In genomic region chr12:6943719-6944380, GRCh38 we compare ENCODE assay signal across 8 cellular contexts. TPM values are rescaled to one million over a fixed set of nuclear protein-coding genes. Genes with fewer than 3 reads are reported as not detected.
DNase-seq lines count a peak whose midpoint lies in the region; ATAC-seq, FAIRE-seq and TF ChIP-seq lines count a peak whose summit lies in the region.

TSS of gene C12orf57 (plus strand) at chr12:6944022. CDS start at chr12:6944122, 100 bp downstream.
TSS of gene RNU7-1 (plus strand) at chr12:6943816.

- H3K4me2 ChIP-seq in astrocyte (ENCODE audit: low read length): peak within 1 kb of the TSS; percentile 94

- H2AFZ ChIP-seq in astrocyte (ENCODE audit: low read depth, low read length): peak within 1 kb of the TSS; percentile 49

- CTCF ChIA-PET in T-cell (lab: Charles Lee): interaction anchor here (0.5 to 8.2 kb wide), 25 partner anchors 9 to 993 kb away, joined by 3 to 126 read pairs (median 7); partner anchors contain the start of genes C1RL (in 1 of the 2), CDCA3 (in 1 of the 2), LPCAT3 (in 1 of the 2) and SPSB2 (in 1 of the 2)

- peak within 1 kb of the TSS; percentile 69 for H3K4me3 ChIP-seq in astrocyte (ENCODE audit: insufficient read depth, low read depth, low read length)
- peak within 1 kb of the TSS; percentile 35 for H3K4me3 ChIP-seq in right cardiac atrium (ENCODE audit: low read length)

- ATAC-seq in GM18505 (IDR thresholded peaks at IDR 0.05; ENCODE audit: unreplicated experiment) (peak; percentile 32), HG02884 (IDR thresholded peaks at IDR 0.05; ENCODE audit: unreplicated experiment) (peak; percentile 30), T-cell (replicated peaks in 1 of 4) (peak; percentile 46 to 67 (median 51)), right cardiac atrium (peak; percentile 69 to 75)

- H3K9me3 Mint-ChIP-seq in T-cell (no peaks in the 10 kb centered on the region), astrocyte (ENCODE audit: unreplicated experiment) (peaks cover 3% of the 10 kb centered on the region)

- TF ChIP-seq CTCF in astrocyte (IDR thresholded peaks at IDR 0.05; ENCODE audit: insufficient read depth, low read depth, low read length): no peak

- H3K27me3 ChIP-seq in astrocyte (ENCODE audit: insufficient read depth, low read length) (no peaks in the 10 kb centered on the region), right cardiac atrium (ENCODE audit: control insufficient read depth, insufficient read depth) (no peaks in the 10 kb centered on the region)

- peak within 1 kb of the TSS; percentile 87 for H3K9ac ChIP-seq in astrocyte (ENCODE audit: low read length)

- peaks cover 9% of the 10 kb centered on the region for H3K36me3 ChIP-seq in astrocyte (ENCODE audit: insufficient read depth, low read length)

- H3K27ac Mint-ChIP-seq in T-cell (peak within 1 kb of the TSS; percentile 97 to 100), astrocyte (ENCODE audit: unreplicated experiment) (peak within 1 kb of the TSS; percentile 91)

- H3K27me3 Mint-ChIP-seq in T-cell (no peaks in the 10 kb centered on the region), astrocyte (ENCODE audit: low read depth, unreplicated experiment) (no peaks in the 10 kb centered on the region)

- peak within 1 kb of the TSS; percentile 88 to 98 (median 91) for H3K4me3 Mint-ChIP-seq in T-cell
- peak within 1 kb of the TSS; percentile 82 for H3K4me3 Mint-ChIP-seq in astrocyte (ENCODE audit: unreplicated experiment)

- TF ChIP-seq POLR2A in GM18505 (IDR thresholded peaks at IDR 0.05; ENCODE audit: borderline replicate concordance, extremely low read depth, insufficient read depth, insufficient read length): peak; percentile 99

- intact Hi-C loops in right cardiac atrium (cut with DNase I): loop anchor here in 2 of 4 donors (2.0 to 10.0 kb wide), 3 partner anchors 17 to 171 kb away; partner anchors contain the start of gene ATN1 (in 1 of the 2)

- peaks cover 27% of the 10 kb centered on the region for H4K20me1 ChIP-seq in astrocyte (ENCODE audit: insufficient read depth, low read length)

- WGBS in right cardiac atrium: under 1% methylated on average over 31 of the region's 31 CpGs

- no peak for FAIRE-seq in astrocyte (lab: Jason Lieb, UNC)

- H3K9me3 ChIP-seq in astrocyte (ENCODE audit: insufficient read depth, low read depth, low read length) (no peaks in the 10 kb centered on the region), right cardiac atrium (ENCODE audit: control insufficient read depth, low read length) (no peaks in the 10 kb centered on the region)

- H3K36me3 Mint-ChIP-seq in T-cell: no peaks in the 10 kb centered on the region
- peaks cover 3% of the 10 kb centered on the region for H3K36me3 Mint-ChIP-seq in astrocyte (ENCODE audit: low read depth, unreplicated experiment)

- H3K4me1 Mint-ChIP-seq in T-cell (peaks cover 59 to 69% (median 68%) of the 10 kb centered on the region in 3 donors), astrocyte (ENCODE audit: low read depth, unreplicated experiment) (peaks cover 22% of the 10 kb centered on the region)

- peaks cover 12% of the 10 kb centered on the region for H3K79me2 ChIP-seq in astrocyte (ENCODE audit: insufficient read depth, low read length)

- peaks cover 26% of the 10 kb centered on the region for H3K4me1 ChIP-seq in astrocyte (ENCODE audit: insufficient read depth, low read length)
- H3K4me1 ChIP-seq in right cardiac atrium (ENCODE audit: control insufficient read depth, insufficient read depth, low read length): no peaks in the 10 kb centered on the region

- peak; percentile 100 for DNase-seq in NCI-H146 treated with DMSO at 0.1 percent for 48 hours (lab: John Stamatoyannopoulos, UW; ENCODE audit: unreplicated experiment)
- peak; percentile 55 to 90 (median 76) for DNase-seq in T-cell
- DNase-seq in astrocyte (ENCODE audit: low read depth): peak; percentile 84
- peak; percentile 86 to 93 (median 90) for DNase-seq in right cardiac atrium
- DNase-seq in renal cortical epithelial cell (ENCODE audit: low read depth): peak; percentile 94
- DNase-seq in mucosa of gallbladder (ENCODE audit: low spot score): no peak

- POLR2A ChIA-PET in T-cell (lab: Charles Lee): interaction anchor here (0.5 to 3.2 kb wide), 25 partner anchors 9 to 586 kb away, joined by 3 to 22 read pairs (median 5); partner anchors contain the start of genes CDCA3 (in 1 of the 2), LPCAT3 (in 1 of the 2), MLF2 (in 1 of the 2) and SPSB2 (in 1 of the 2)

- H3K27ac ChIP-seq in astrocyte (ENCODE audit: low read depth, low read length): peak within 1 kb of the TSS; percentile 86
- H3K27ac ChIP-seq in right cardiac atrium (ENCODE audit: low read length): peak within 1 kb of the TSS; percentile 97

RNA-seq across cellular contexts. Expression of gene C12orf57, which starts in this region (rescaled TPM):
- total RNA-seq in T-cell: 100 to 1,000 TPM; 256 to 466 (median 412) TPM
- 117 and 123 TPM in 2 replicates for total RNA-seq in astrocyte
- total RNA-seq in right cardiac atrium: 100 to 1,000 TPM; 262 to 339 (median 272) TPM
- polyA plus RNA-seq in right cardiac atrium: 441 TPM
- 38.0 and 62.4 TPM in 2 replicates for total RNA-seq in renal cortical epithelial cell
- 265 TPM for total RNA-seq in mucosa of gallbladder

RNA-seq across cellular contexts. Expression of gene RNU7-1, which starts in this region (rescaled TPM):
- total RNA-seq in T-cell (not detected), astrocyte (not detected in 2 replicates), right cardiac atrium (not detected), renal cortical epithelial cell (not detected in 2 replicates), mucosa of gallbladder (not detected)
- not detected for polyA plus RNA-seq in right cardiac atrium
